In genomic region chr6:9461161-9461560, GRCh38 we compare ENCODE assay signal across 29 cellular contexts.
"Had no signal": no experiment of that assay in that cellular context is flagged by ENCODE, and none has a peak within 500 bp of the region (broad histone marks: within the 10 kb centered on the region; RNA-seq: fewer than 3 reads in every experiment).

No MANE protein-coding gene starts in this region.

- H3K9me3 ChIP-seq: ascending aorta, body of pancreas, MG63 had no signal

- H2AFZ ChIP-seq: PC-9 had no signal

- H3K27me3 ChIP-seq: ascending aorta, body of pancreas, MG63 had no signal

- H3K27ac ChIP-seq: ascending aorta, body of pancreas, KMS-11, PC-9 had no signal

- H3K9ac ChIP-seq: KMS-11 had no signal

- ATAC-seq: activated CD8-positive, alpha-beta memory T cell treated with anti-CD3 and anti-CD28 coated beads, Interleukin-2, amount 10 ng/mL, durations not matched to agents 7 days and 5 days; activated naive CD4-positive, alpha-beta T cell treated with anti-CD3 and anti-CD28 coated beads, Interleukin-2, amount 50 U/mL, for 72 hours; activated naive CD8-positive, alpha-beta T cell treated with anti-CD3 and anti-CD28 coated beads, Interleukin-2, amount 50 U/mL, for 24 hours; body of pancreas; T-cell had no signal

- H3K4me2 ChIP-seq: KMS-11, PC-9 had no signal

- FAIRE-seq: TTC549 had no signal

- H3K36me3 ChIP-seq: ascending aorta, MG63 had no signal

- H3K4me1 ChIP-seq: ascending aorta, body of pancreas had no signal

- DNase-seq: activated B cell treated with CpG ODN at 0.5 μM for 24 hours; activated CD4-positive, alpha-beta T cell treated with anti-CD3 and anti-CD28 coated beads for 1 hour; activated CD4-positive, alpha-beta T cell treated with anti-CD3 and anti-CD28 coated beads, Interleukin-2, amount 10 ng/mL, durations not matched to agents 24 days and 14 days; activated CD4-positive, alpha-beta T cell treated with anti-CD3 and anti-CD28 coated beads, Interleukin-2, amount 50 U/mL, for 48 hours; activated CD8-positive, alpha-beta memory T cell treated with anti-CD3 and anti-CD28 coated beads, Interleukin-2, amount 10 ng/mL, durations not matched to agents 7 days and 5 days; activated effector memory CD4-positive, alpha-beta T cell treated with Interleukin-2 at 50 U/mL for 16 hours; activated naive CD4-positive, alpha-beta T cell treated with Interleukin-2 at 50 U/mL for 16 hours; activated naive CD8-positive, alpha-beta T cell treated with anti-CD3 and anti-CD28 coated beads, Interleukin-2, amount 50 U/mL, for 24 hours; activated T-cell treated with anti-CD3 and anti-CD28 coated beads, Interleukin-2, amount 50 U/mL, for 24 hours; amniotic stem cell; MG63; MV-4-11; NCI-H1092 treated with DMSO at 0.1 percent for 48 hours; NCI-H1436 treated with DMSO at 0.1 percent for 48 hours; NCI-H187; NCI-H2081; NCI-H2171; NCI-H226; NCI-H526; PC-9; SIG-M5; T-cell; T-helper 2 cell; T1000 had no signal

- H3K4me3 ChIP-seq: ascending aorta, body of pancreas, MG63, PC-9 had no signal
